13 cellular contexts compared by ENCODE assay signal in the genomic region with DNA sequence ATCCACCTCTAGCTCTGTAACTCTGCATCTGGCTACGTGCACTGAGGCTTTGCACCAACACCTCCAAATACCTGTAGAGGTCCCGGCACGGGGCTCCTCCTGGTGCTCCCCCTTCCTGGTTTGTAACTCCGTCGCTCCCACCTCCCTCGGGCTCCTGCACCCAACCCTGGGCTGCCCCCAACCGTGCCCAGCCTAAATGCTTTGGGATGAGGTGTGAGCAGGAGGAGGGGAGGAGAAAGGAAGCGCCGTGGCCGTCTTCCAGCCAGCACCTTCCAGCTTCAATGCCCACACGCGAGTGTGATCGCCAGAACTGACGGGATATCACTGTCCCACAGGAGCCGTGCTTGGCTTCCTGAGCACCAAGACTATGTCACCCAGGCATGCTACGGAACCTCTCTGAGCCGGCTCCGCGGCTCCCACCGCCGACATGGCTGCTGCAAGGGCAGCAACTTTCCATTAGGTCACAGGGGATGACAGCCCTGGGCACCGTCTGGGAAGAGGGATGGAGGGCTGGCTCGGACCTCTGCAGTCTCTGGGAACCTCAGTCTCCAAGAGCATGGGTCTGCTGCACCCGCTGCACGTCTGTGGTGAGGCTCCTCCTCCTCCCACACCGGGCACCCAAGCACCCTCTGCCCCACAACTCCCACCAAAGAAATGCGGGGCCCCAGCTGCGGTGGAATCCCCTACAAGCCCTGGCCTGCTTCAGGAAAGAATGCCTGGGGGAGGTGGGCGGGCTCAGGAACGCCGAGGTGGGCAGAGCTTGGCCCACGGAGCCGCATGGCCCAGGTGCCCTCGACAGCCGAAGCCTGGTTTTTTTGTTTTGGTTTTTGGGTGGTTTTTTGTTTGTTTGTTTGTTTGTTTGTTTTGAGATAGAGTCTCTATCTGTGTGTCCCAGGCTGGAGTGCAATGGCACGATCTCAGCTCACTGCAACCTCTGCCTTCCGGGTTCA.
"Had no signal": no experiment of that assay in that cellular context is flagged by ENCODE, and none has a peak within 500 bp of the region (broad histone marks: within the 10 kb centered on the region; RNA-seq: fewer than 3 reads in every experiment).

No MANE protein-coding gene starts in this region.

- H3K36me3 ChIP-seq: lower lobe of right lung, neural progenitor cell had no signal

- H3K9me3 ChIP-seq: lower lobe of right lung had no signal

- H3K27ac ChIP-seq: coronary artery, lower lobe of right lung, neural progenitor cell had no signal

- H3K9ac ChIP-seq: neural progenitor cell had no signal

- H2AFZ ChIP-seq: neural progenitor cell had no signal

- DNase-seq: activated B cell treated with CpG ODN at 0.5 μM for 24 hours; activated CD4-positive, alpha-beta T cell treated with anti-CD3 and anti-CD28 coated beads for 48 hours; activated CD8-positive, alpha-beta T cell treated with anti-CD3 and anti-CD28 coated beads for 36 hours; activated effector memory CD4-positive, alpha-beta T cell treated with Interleukin-2 at 50 U/mL for 16 hours; activated naive CD4-positive, alpha-beta T cell treated with anti-CD3 and anti-CD28 coated beads, Interleukin-2, amount 50 U/mL, for 16 hours; activated T-cell treated with anti-CD3 and anti-CD28 coated beads, Interleukin-2, amount 50 U/mL, for 4 hours; effector CD4-positive, alpha-beta T cell; foreskin fibroblast; lower lobe of right lung; midbrain; stimulated activated CD4-positive, alpha-beta T cell treated with anti-CD3 and anti-CD28 coated beads, Interleukin-12 subunit alpha, Interleukin-12 subunit beta, amount 100 ng/mL, for 4 hours had no signal

- H3K4me2 ChIP-seq: neural progenitor cell had no signal

- ATAC-seq: activated CD8-positive, alpha-beta T cell treated with anti-CD3 and anti-CD28 coated beads for 36 hours; activated T-cell treated with anti-CD3 and anti-CD28 coated beads, Interleukin-2, amount 50 U/mL, for 4 hours; lower lobe of right lung had no signal

- H3K4me3 ChIP-seq: coronary artery, lower lobe of right lung, neural progenitor cell had no signal

- H3K27me3 ChIP-seq: neural progenitor cell had no signal

- H3K4me1 ChIP-seq: neural progenitor cell had no signal
